8 cellular contexts compared by ENCODE assay signal in genomic region chr13:35953537-35954206, GRCh38.
DNase-seq lines count a peak whose midpoint lies in the region; ATAC-seq and TF ChIP-seq lines count a peak whose summit lies in the region.

No MANE protein-coding gene starts in this region.

- H3K36me3 ChIP-seq in SJSA1: no peaks in the 10 kb centered on the region
- no peaks in the 10 kb centered on the region for H3K36me3 ChIP-seq in neural progenitor cell

- H3K27ac Mint-ChIP-seq in neural progenitor cell: peak overlapping the region; percentile 62
- no peak overlapping the region for H3K27ac Mint-ChIP-seq in stimulated activated naive CD8-positive, alpha-beta T cell treated with anti-CD3 and anti-CD28 coated beads, Interleukin-15, amount 100 ng/mL, for 72 hours

- H3F3A ChIP-seq in neural progenitor cell (ENCODE audit: low read depth): no peaks in the 10 kb centered on the region

- H3K4me1 ChIP-seq in SJSA1 (replicated peaks) (peaks cover 5% of the 10 kb centered on the region), neural progenitor cell (peaks cover 5% of the 10 kb centered on the region)

- no peaks in the 10 kb centered on the region for H3K27me3 ChIP-seq in SJSA1 (replicated peaks)
- H3K27me3 ChIP-seq in neural progenitor cell: no peaks in the 10 kb centered on the region

- peak overlapping the region; percentile 51 for H3K4me3 Mint-ChIP-seq in neural progenitor cell
- H3K4me3 Mint-ChIP-seq in stimulated activated naive CD8-positive, alpha-beta T cell treated with anti-CD3 and anti-CD28 coated beads, Interleukin-15, amount 100 ng/mL, for 72 hours: no peak overlapping the region

- H3K9me3 ChIP-seq in SJSA1 (replicated peaks): no peaks in the 10 kb centered on the region
- H3K9me3 ChIP-seq in neural progenitor cell (ENCODE audit: low read depth): no peaks in the 10 kb centered on the region

- peaks cover 18% of the 10 kb centered on the region for H3K4me1 Mint-ChIP-seq in neural progenitor cell
- no peaks in the 10 kb centered on the region for H3K4me1 Mint-ChIP-seq in stimulated activated naive CD8-positive, alpha-beta T cell treated with anti-CD3 and anti-CD28 coated beads, Interleukin-15, amount 100 ng/mL, for 72 hours

- no peaks in the 10 kb centered on the region for H3K9me3 Mint-ChIP-seq in neural progenitor cell
- peaks cover 5 to 7% of the 10 kb centered on the region in 2 donors for H3K9me3 Mint-ChIP-seq in stimulated activated naive CD8-positive, alpha-beta T cell treated with anti-CD3 and anti-CD28 coated beads, Interleukin-15, amount 100 ng/mL, for 72 hours

- H3K9ac ChIP-seq in neural progenitor cell: no peak overlapping the region

- H3K4me2 ChIP-seq in neural progenitor cell: peak overlapping the region; percentile 69

- no peaks in the 10 kb centered on the region for H3K79me2 ChIP-seq in neural progenitor cell (ENCODE audit: low read depth)

- no peak for TF ChIP-seq POLR2A in NB4 (IDR thresholded peaks at IDR 0.05; ENCODE audit: extremely low read depth, insufficient read length)

- H4K20me1 ChIP-seq in neural progenitor cell (ENCODE audit: low read depth): no peaks in the 10 kb centered on the region

- H3K4me3 ChIP-seq in NB4 (ENCODE audit: low read depth, low read length) (no peak overlapping the region), SJSA1 (no peak overlapping the region), fibroblast of the aortic adventitia (ENCODE audit: low read depth, low read length) (peak overlapping the region; percentile 10), neural progenitor cell (no peak overlapping the region)

- ATAC-seq in stimulated activated naive CD8-positive, alpha-beta T cell treated with anti-CD3 and anti-CD28 coated beads, Interleukin-15, amount 100 ng/mL, for 72 hours: no peak

- no peaks in the 10 kb centered on the region for H3K36me3 Mint-ChIP-seq in neural progenitor cell

- DNase-seq in NB4 (ENCODE audit: low read depth) (peak; percentile 53), SJSA1 (ENCODE audit: low read depth in 1 of 2, low spot score in 2 of 2) (peak; percentile 73 to 74), fibroblast of the aortic adventitia (ENCODE audit: low read depth) (peak; percentile 95), neural progenitor cell (ENCODE audit: low spot score) (peak; percentile 86)
- no peak for DNase-seq in activated effector memory CD4-positive, alpha-beta T cell treated with Interleukin-2 at 50 U/mL for 16 hours
- DNase-seq in stimulated activated naive CD4-positive, alpha-beta T cell (lab: John Stamatoyannopoulos, UW): no peak
- no peak for DNase-seq in stimulated activated naive CD8-positive, alpha-beta T cell treated with anti-CD3 and anti-CD28 coated beads, Interleukin-15, amount 100 ng/mL, for 72 hours

- TF ChIP-seq CTCF in GM12873 (IDR thresholded peaks at IDR 0.05; ENCODE audit: insufficient read depth, low read depth, low read length, missing control alignments): peak; percentile 25
- TF ChIP-seq CTCF in NB4 (IDR thresholded peaks at IDR 0.05; ENCODE audit: low read depth, low read length): peak; percentile 52
- TF ChIP-seq CTCF in fibroblast of the aortic adventitia (IDR thresholded peaks at IDR 0.05; ENCODE audit: insufficient read depth, low read length): peak; percentile 72
- peak; percentile 88 for TF ChIP-seq CTCF in neural progenitor cell (IDR thresholded peaks at IDR 0.05)

- H3K27ac ChIP-seq in SJSA1 (0 out of 2 replicates have a peak overlapping the region, but pooled peaks have one; percentile 22), neural progenitor cell (no peak overlapping the region)

- no peaks in the 10 kb centered on the region for H3K27me3 Mint-ChIP-seq in neural progenitor cell (ENCODE audit: insufficient read depth, low read depth)
- no peaks in the 10 kb centered on the region for H3K27me3 Mint-ChIP-seq in stimulated activated naive CD8-positive, alpha-beta T cell treated with anti-CD3 and anti-CD28 coated beads, Interleukin-15, amount 100 ng/mL, for 72 hours

- peak overlapping the region; percentile 73 for H2AFZ ChIP-seq in neural progenitor cell (replicated peaks)

Comparison
In these comparisons a context has a peak if more than half of its experiments do, and no peak if none do; other contexts are left out.
1. CTCF ChIP-seq: peak in every context shown above with its lines; median percentile 88 in neural progenitor cell; 72 in fibroblast of the aortic adventitia; 52 in NB4; 25 in GM12873.
2. DNase-seq: peak in NB4 (single experiment), SJSA1 (2 of 2), fibroblast of the aortic adventitia (single experiment) and neural progenitor cell (single experiment); none in activated effector memory CD4-positive, alpha-beta T cell treated with Interleukin-2 at 50 U/mL for 16 hours (single experiment), stimulated activated naive CD4-positive, alpha-beta T cell (0 of 6) and stimulated activated naive CD8-positive, alpha-beta T cell treated with anti-CD3 and anti-CD28 coated beads, Interleukin-15, amount 100 ng/mL, for 72 hours (0 of 2).